ENCODE assay signal across 26 cellular contexts in the genomic region with DNA sequence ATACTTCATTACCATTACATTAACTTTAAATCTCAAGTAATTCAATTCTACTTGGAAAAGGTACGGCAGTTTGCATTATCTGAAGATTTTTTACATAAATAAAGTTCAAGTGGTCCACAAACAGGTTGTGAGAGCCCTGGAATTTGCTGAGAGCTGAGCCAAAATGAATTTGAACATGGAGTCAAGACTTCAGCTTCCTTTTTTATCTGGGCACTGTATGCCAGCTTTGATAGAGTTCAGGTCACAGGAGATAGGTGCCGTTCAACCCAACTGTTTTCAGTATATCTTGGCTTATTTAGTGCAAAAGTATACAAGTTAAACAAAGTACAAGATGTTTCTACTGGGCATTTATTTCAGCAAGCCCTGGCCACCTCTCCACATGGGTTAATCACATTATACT. TPM values are rescaled to one million over a fixed set of nuclear protein-coding genes. Genes with fewer than 3 reads are reported as not detected.
A peak's percentile ranks its signal among the peaks of the same experiment; 100 is the strongest.
DNase-seq lines count a peak whose midpoint lies in the region; ATAC-seq, FAIRE-seq and TF ChIP-seq lines count a peak whose summit lies in the region.
"Had no signal": no experiment of that assay in that cellular context is flagged by ENCODE, and none has a peak within 500 bp of the region (broad histone marks: within the 10 kb centered on the region; RNA-seq: fewer than 3 reads in every experiment).

No MANE protein-coding gene starts in this region.

- H3K27me3 ChIP-seq in HepG2 (ENCODE audit: control insufficient read depth in 1 of 2, insufficient read depth in 2 of 2, low read length in 2 of 2) (no peaks in the 10 kb centered on the region), right lobe of liver (no peaks in the 10 kb centered on the region), mesendoderm (ENCODE audit: insufficient read depth, low read length, poor library complexity) (no peaks in the 10 kb centered on the region)
- H3K27me3 ChIP-seq: esophagus muscularis mucosa, gastrocnemius medialis, MG63, vagina had no signal

- POLR2A ChIA-PET in HepG2 (lab: Yijun Ruan, JAX), result interaction anchor here (0.9 kb wide), 1 partner anchor 15 kb away, joined by 3 read pairs; no protein-coding TSS in a partner anchor

- H3K4me3 Mint-ChIP-seq in activated naive CD8-positive, alpha-beta T cell treated with anti-CD3 and anti-CD28 coated beads for 36 hours, result no peak overlapping the region
- H3K4me3 Mint-ChIP-seq: brain; T-helper 2 cell treated with Interferon-gamma antibody and Interleukin-4, amounts not matched to agents 5 μg/mL and 100 μg/mL, for 36 hours had no signal

- H3K9ac ChIP-seq in HepG2 (ENCODE audit: insufficient read depth, low read depth, low read length) (no peak overlapping the region), mesendoderm (ENCODE audit: low read length) (no peak overlapping the region)

- peak overlapping the region; percentile 76 for H4K8ac ChIP-seq in mesendoderm (ENCODE audit: low read depth, low read length)

- H3K56ac ChIP-seq in mesendoderm (ENCODE audit: low read length), result no peak overlapping the region

- peaks cover 21 to 80% of the 10 kb centered on the region in 2 experiments for H3K36me3 ChIP-seq in HepG2 (replicated peaks in 1 of 2; ENCODE audit: control insufficient read depth in 1 of 2, insufficient read depth in 2 of 2, low read length in 2 of 2)
- H3K36me3 ChIP-seq in right lobe of liver, result peaks cover 0 to 51% (median 1%) of the 10 kb centered on the region in 4 donors
- H3K36me3 ChIP-seq in mesendoderm (ENCODE audit: control insufficient read depth, insufficient read depth, low read length), result peaks cover 2% of the 10 kb centered on the region
- H3K36me3 ChIP-seq in urinary bladder (ENCODE audit: insufficient read depth), result peaks cover 11% of the 10 kb centered on the region
- H3K36me3 ChIP-seq: vagina had no signal

- peaks cover 97% of the 10 kb centered on the region for H4K20me1 ChIP-seq in HepG2 (ENCODE audit: insufficient read depth, low read length)

- no peak for FAIRE-seq in HepG2 (lab: Jason Lieb, UNC)
- FAIRE-seq: colon had no signal

- WGBS in HepG2 (ENCODE audit: low lambda C conversion rate), result 95% methylated on average over 2 of the region's 2 CpGs
- WGBS in right lobe of liver (ENCODE audit: insufficient coverage, low coverage, low lambda C conversion rate, missing lambda C conversion rate), result 38% methylated on average over 2 of the region's 2 CpGs
- WGBS in mesendoderm (ENCODE audit: extremely low coverage, insufficient coverage, low lambda C conversion rate), result no CpG with 5 or more reads among the region's 2 CpGs
- WGBS in urinary bladder, result 71% methylated on average over 2 of the region's 2 CpGs

- no peak overlapping the region for H2BK15ac ChIP-seq in mesendoderm (replicated peaks; ENCODE audit: low read depth)

- peaks cover 40% of the 10 kb centered on the region for H3K36me3 Mint-ChIP-seq in activated naive CD8-positive, alpha-beta T cell treated with anti-CD3 and anti-CD28 coated beads for 36 hours

- H3K27me3 Mint-ChIP-seq in activated naive CD8-positive, alpha-beta T cell treated with anti-CD3 and anti-CD28 coated beads for 36 hours, result no peaks in the 10 kb centered on the region
- H3K27me3 Mint-ChIP-seq: brain had no signal

- DNase-seq in HepG2 (ENCODE audit: low spot score) (no peak), right lobe of liver (no peak), mesendoderm (no peak), erythroblast (lab: John Stamatoyannopoulos, UW) (no peak), glomerular visceral epithelial cell (ENCODE audit: extremely low spot score) (no peak)
- DNase-seq in activated naive CD8-positive, alpha-beta T cell treated with anti-CD3 and anti-CD28 coated beads for 36 hours, result no peak
- no peak for DNase-seq in NK-92 treated with Interleukin-12 subunit alpha and Interleukin-12 subunit beta, amount 100 ng/mL, for 24 hours (lab: John Stamatoyannopoulos, UW)
- DNase-seq: ACHN; activated CD8-positive, alpha-beta memory T cell treated with anti-CD3 and anti-CD28 coated beads, Interleukin-2, amount 50 U/mL, for 4 hours; Calu3; DND-41; effector memory CD4-positive, alpha-beta T cell; gastrocnemius medialis; hippocampal formation; MG63; NCI-H2029 treated with DMSO at 0.1 percent for 48 hours; NCI-H226; stimulated activated CD8-positive, alpha-beta memory T cell treated with anti-CD3 and anti-CD28 coated beads, Interleukin-4, amount 100 ng/mL, for 48 hours; WERI-Rb-1 had no signal

- H3K9me3 ChIP-seq in HepG2 (ENCODE audit: low read length) (no peaks in the 10 kb centered on the region), right lobe of liver (no peaks in the 10 kb centered on the region)
- H3K9me3 ChIP-seq: esophagus muscularis mucosa, gastrocnemius medialis, MG63, vagina had no signal

- no peak overlapping the region for H3K4ac ChIP-seq in mesendoderm (ENCODE audit: low read depth, low read length)

- no peak overlapping the region for H2BK5ac ChIP-seq in mesendoderm (ENCODE audit: low read length)

- CTCF ChIA-PET in HepG2 (lab: Yijun Ruan, JAX; ENCODE audit: low intra/inter-chr PET ratio, low total read pairs), result no interaction called here

- no peak overlapping the region for H4K5ac ChIP-seq in mesendoderm (ENCODE audit: low read length)

- no peak overlapping the region for H3K4me2 ChIP-seq in HepG2 (ENCODE audit: low read depth, low read length)
- no peak overlapping the region for H3K4me2 ChIP-seq in mesendoderm (ENCODE audit: low read length)

- no peaks in the 10 kb centered on the region for H3K79me1 ChIP-seq in mesendoderm (ENCODE audit: low read length)

- H3K4me1 Mint-ChIP-seq in activated naive CD8-positive, alpha-beta T cell treated with anti-CD3 and anti-CD28 coated beads for 36 hours, result peaks cover 71% of the 10 kb centered on the region

- H3K4me1 ChIP-seq in HepG2 (ENCODE audit: insufficient read depth, low read length) (peaks cover 73% of the 10 kb centered on the region), right lobe of liver (peaks cover 0 to 25% (median 3%) of the 10 kb centered on the region in 4 donors), mesendoderm (ENCODE audit: control insufficient read depth, low read depth, low read length) (no peaks in the 10 kb centered on the region), urinary bladder (ENCODE audit: insufficient read depth) (no peaks in the 10 kb centered on the region)

- H3K27ac ChIP-seq in HepG2 (ENCODE audit: extremely low read length, insufficient read depth, low read length), result no peak overlapping the region
- H3K27ac ChIP-seq in right lobe of liver, result no peak overlapping the region
- no peak overlapping the region for H3K27ac ChIP-seq in mesendoderm (ENCODE audit: low read depth, low read length)
- peak overlapping the region; percentile 38 for H3K27ac ChIP-seq in urinary bladder (ENCODE audit: low read depth)
- H3K27ac ChIP-seq: vagina, WERI-Rb-1 had no signal

- H3K79me2 ChIP-seq in HepG2 (ENCODE audit: insufficient read depth, low read length), result peaks cover 99% of the 10 kb centered on the region
- peaks cover 84% of the 10 kb centered on the region for H3K79me2 ChIP-seq in mesendoderm (ENCODE audit: control insufficient read depth, insufficient read depth, low read length)

- ATAC-seq in HepG2 (no peak), right lobe of liver (no peak)
- ATAC-seq: gastrocnemius medialis had no signal

- TF ChIP-seq POLR2A in HepG2 (IDR thresholded peaks at IDR 0.05; ENCODE audit: insufficient read depth in 1 of 2, low read depth in 2 of 2, low read length in 2 of 2), result no peak
- no peak for TF ChIP-seq POLR2A in right lobe of liver (IDR thresholded peaks at IDR 0.05)
- no peak for TF ChIP-seq POLR2A in erythroblast (IDR thresholded peaks at IDR 0.05; ENCODE audit: low read length)

- no peak overlapping the region for H3K23ac ChIP-seq in mesendoderm (ENCODE audit: low read length)

- no peak overlapping the region for H3K4me3 ChIP-seq in HepG2 (replicated peaks in 1 of 3; ENCODE audit: insufficient read depth in 1 of 3, low read depth in 2 of 3, low read length in 3 of 3)
- H3K4me3 ChIP-seq in right lobe of liver, result no peak overlapping the region
- no peak overlapping the region for H3K4me3 ChIP-seq in mesendoderm (ENCODE audit: low read length)
- no peak overlapping the region for H3K4me3 ChIP-seq in urinary bladder (ENCODE audit: low read depth, low read length)
- H3K4me3 ChIP-seq: esophagus muscularis mucosa, gastrocnemius medialis, MG63, vagina had no signal

- H3K27ac Mint-ChIP-seq in activated naive CD8-positive, alpha-beta T cell treated with anti-CD3 and anti-CD28 coated beads for 36 hours, result peak overlapping the region; percentile 65
- H3K27ac Mint-ChIP-seq: brain; T-helper 2 cell treated with Interferon-gamma antibody and Interleukin-4, amounts not matched to agents 5 μg/mL and 100 μg/mL, for 36 hours had no signal

- in situ Hi-C loops in HepG2 (cut with HindIII; ENCODE audit: extremely low pct_ligation_motif_present, low pct_unique_long_range_greater_than_20kb), result no loop called here

- intact Hi-C loops in HepG2 (cut with micrococcal nuclease; ENCODE audit: unreplicated experiment), result no loop called here
- intact Hi-C loops in right lobe of liver (cut with DNase I), result no loop called here

- H2BK120ac ChIP-seq in mesendoderm (ENCODE audit: low read depth, low read length), result no peak overlapping the region

- no peak overlapping the region for H3K18ac ChIP-seq in mesendoderm (ENCODE audit: low read length)

- H2AK5ac ChIP-seq in mesendoderm (ENCODE audit: low read length), result no peak overlapping the region

- no peak overlapping the region for H2AFZ ChIP-seq in HepG2 (ENCODE audit: low read length)

- no peak for TF ChIP-seq EP300 in HepG2 (IDR thresholded peaks at IDR 0.05; ENCODE audit: low read depth in 2 of 2, low read length in 2 of 2)
- TF ChIP-seq EP300 in HepG2 (CRISPR knock-in tag; IDR thresholded peaks at IDR 0.05; ENCODE audit: borderline replicate concordance), result no peak

- BruUV-seq in HepG2 (replicated peaks; lab: Mats Ljungman, UMichigan), result no TSS peak

- H3K9me3 Mint-ChIP-seq in activated naive CD8-positive, alpha-beta T cell treated with anti-CD3 and anti-CD28 coated beads for 36 hours, result no peaks in the 10 kb centered on the region
- H3K9me3 Mint-ChIP-seq: brain; T-helper 2 cell treated with Interferon-gamma antibody and Interleukin-4, amounts not matched to agents 5 μg/mL and 100 μg/mL, for 36 hours had no signal

- no peak for TF ChIP-seq CTCF in HepG2 (CRISPR knock-in tag; IDR thresholded peaks at IDR 0.05)
- TF ChIP-seq CTCF in right lobe of liver (IDR thresholded peaks at IDR 0.05), result no peak

- no peak for TF ChIP-seq RAD21 in HepG2 (CRISPR knock-in tag; IDR thresholded peaks at IDR 0.05)

RNA-seq across cellular contexts. Expression of gene HNRNPC, which starts 28.8 kb away (rescaled TPM):
- total RNA-seq in HepG2 (2016; rRNA removed; fragmentation: Illumina TruSeq; extraction: Trizol) (1,099 and 1,563 TPM in 2 replicates), right lobe of liver (100 to 1,000 TPM; 170 to 247 (median 229) TPM), urinary bladder (504 TPM)
- total RNA-seq in HepG2 (2016; cell fraction: cytosol; rRNA removed; fragmentation: Illumina TruSeq; extraction: Trizol; ENCODE audit: low read depth), result 272 and 305 TPM in 2 replicates
- 1,110 and 1,631 TPM in 2 replicates for total RNA-seq in HepG2 (2016; cell fraction: insoluble cytoplasmic fraction; rRNA removed; fragmentation: Illumina TruSeq; extraction: Trizol)
- 374 and 422 TPM in 2 replicates for total RNA-seq in HepG2 (2016; cell fraction: membrane; rRNA removed; fragmentation: Illumina TruSeq; extraction: Trizol)
- 741 and 752 TPM in 2 replicates for total RNA-seq in HepG2 (2016; cell fraction: nucleus; rRNA removed; fragmentation: Illumina TruSeq; extraction: Trizol)
- polyA plus RNA-seq in HepG2 (2011; rRNA removed) (577 and 628 TPM in 2 replicates), urinary bladder (476 TPM)
- 344 and 442 TPM in 2 replicates for polyA plus RNA-seq in HepG2 (2011; cell fraction: cytosol; rRNA removed)
- 155 and 197 TPM in 2 replicates for polyA plus RNA-seq in HepG2 (2011; cell fraction: nucleus; rRNA removed)
- 523 and 611 TPM in 2 replicates for polyA plus RNA-seq in HepG2 (2012)
- 145 and 154 TPM in 2 replicates for polyA plus RNA-seq in HepG2 (2016; cell fraction: cytosol; fragmentation: Illumina TruSeq; extraction: Trizol; ENCODE audit: low read depth)
- polyA plus RNA-seq in HepG2 (2016; cell fraction: insoluble cytoplasmic fraction; fragmentation: Illumina TruSeq; extraction: Trizol; ENCODE audit: low read depth), result 1,519 and 1,675 TPM in 2 replicates
- 281 and 312 TPM in 2 replicates for polyA plus RNA-seq in HepG2 (2016; cell fraction: membrane; fragmentation: Illumina TruSeq; extraction: Trizol; ENCODE audit: low read depth)
- 695 and 708 TPM in 2 replicates for polyA plus RNA-seq in HepG2 (2016; cell fraction: nucleus; fragmentation: Illumina TruSeq; extraction: Trizol; ENCODE audit: insufficient read depth, low read depth)
- 720 and 1,084 TPM in 2 replicates for polyA minus RNA-seq in HepG2 (2011; rRNA and poly(A)+ RNA removed; ENCODE audit: low replicate concordance)
- 262 and 282 TPM in 2 replicates for polyA minus RNA-seq in HepG2 (2011; cell fraction: cytosol; rRNA and poly(A)+ RNA removed)
- polyA minus RNA-seq in HepG2 (2011; cell fraction: nucleus; rRNA and poly(A)+ RNA removed), result 891 and 939 TPM in 2 replicates
- 1,000 to 10,000 TPM; 1,256 to 1,302 TPM for total RNA-seq in activated naive CD8-positive, alpha-beta T cell treated with anti-CD3 and anti-CD28 coated beads for 36 hours
- 1,460 TPM for polyA plus RNA-seq in mesendoderm (2013, experiment 1 of 2)
- 1,374 TPM for polyA plus RNA-seq in mesendoderm (2013, experiment 2 of 2)

RNA-seq across cellular contexts. Expression of gene RPGRIP1, which starts 39.5 kb away (rescaled TPM):
- total RNA-seq in HepG2 (2016; rRNA removed; fragmentation: Illumina TruSeq; extraction: Trizol), result 0.10 and 0.13 TPM in 2 replicates
- total RNA-seq in HepG2 (2016; cell fraction: cytosol; rRNA removed; fragmentation: Illumina TruSeq; extraction: Trizol; ENCODE audit: low read depth), result 0.09 TPM in 1 of 2 replicates, not detected in the other
- 0.48 and 0.67 TPM in 2 replicates for total RNA-seq in HepG2 (2016; cell fraction: insoluble cytoplasmic fraction; rRNA removed; fragmentation: Illumina TruSeq; extraction: Trizol)
- 0.15 and 0.17 TPM in 2 replicates for total RNA-seq in HepG2 (2016; cell fraction: membrane; rRNA removed; fragmentation: Illumina TruSeq; extraction: Trizol)
- 0.22 and 0.50 TPM in 2 replicates for total RNA-seq in HepG2 (2016; cell fraction: nucleus; rRNA removed; fragmentation: Illumina TruSeq; extraction: Trizol)
- 0.47 and 1.1 TPM in 2 replicates for polyA plus RNA-seq in HepG2 (2011; rRNA removed)
- polyA plus RNA-seq in HepG2 (2011; cell fraction: cytosol; rRNA removed), result 0.14 and 0.17 TPM in 2 replicates
- polyA plus RNA-seq in HepG2 (2011; cell fraction: nucleus; rRNA removed), result 0.58 and 1.4 TPM in 2 replicates
- 0.57 and 0.58 TPM in 2 replicates for polyA plus RNA-seq in HepG2 (2012)
- not detected in 2 replicates for polyA plus RNA-seq in HepG2 (2016; cell fraction: cytosol; fragmentation: Illumina TruSeq; extraction: Trizol; ENCODE audit: low read depth)
- polyA plus RNA-seq in HepG2 (2016; cell fraction: insoluble cytoplasmic fraction; fragmentation: Illumina TruSeq; extraction: Trizol; ENCODE audit: low read depth), result 0.07 and 0.12 TPM in 2 replicates
- 0.08 TPM in 1 of 2 replicates, not detected in the other for polyA plus RNA-seq in HepG2 (2016; cell fraction: membrane; fragmentation: Illumina TruSeq; extraction: Trizol; ENCODE audit: low read depth)
- 0.47 and 1.6 TPM in 2 replicates for polyA plus RNA-seq in HepG2 (2016; cell fraction: nucleus; fragmentation: Illumina TruSeq; extraction: Trizol; ENCODE audit: insufficient read depth, low read depth)
- 0.26 TPM in 1 of 2 replicates, not detected in the other for polyA minus RNA-seq in HepG2 (2011; rRNA and poly(A)+ RNA removed; ENCODE audit: low replicate concordance)
- 0.53 TPM in 1 of 2 replicates, not detected in the other for polyA minus RNA-seq in HepG2 (2011; cell fraction: cytosol; rRNA and poly(A)+ RNA removed)
- 0.64 and 4.0 TPM in 2 replicates for polyA minus RNA-seq in HepG2 (2011; cell fraction: nucleus; rRNA and poly(A)+ RNA removed)
- total RNA-seq in right lobe of liver, result 1 to 10 TPM in 3 of 6 experiments, under 1 TPM in 3; 0.22 to 1.8 (median 1.0) TPM
- under 1 TPM; 0.08 to 0.22 TPM for total RNA-seq in activated naive CD8-positive, alpha-beta T cell treated with anti-CD3 and anti-CD28 coated beads for 36 hours
- polyA plus RNA-seq in mesendoderm (2013, experiment 1 of 2), result 0.55 TPM
- polyA plus RNA-seq in mesendoderm (2013, experiment 2 of 2), result 0.70 TPM
- total RNA-seq in urinary bladder, result 0.48 TPM
- 0.15 TPM for polyA plus RNA-seq in urinary bladder
- total RNA-seq: Calu3, esophagus muscularis mucosa, gastrocnemius medialis, vagina had no signal
- polyA plus RNA-seq: BJ had no signal
